19 cellular contexts compared by ENCODE assay signal in the genomic region with DNA sequence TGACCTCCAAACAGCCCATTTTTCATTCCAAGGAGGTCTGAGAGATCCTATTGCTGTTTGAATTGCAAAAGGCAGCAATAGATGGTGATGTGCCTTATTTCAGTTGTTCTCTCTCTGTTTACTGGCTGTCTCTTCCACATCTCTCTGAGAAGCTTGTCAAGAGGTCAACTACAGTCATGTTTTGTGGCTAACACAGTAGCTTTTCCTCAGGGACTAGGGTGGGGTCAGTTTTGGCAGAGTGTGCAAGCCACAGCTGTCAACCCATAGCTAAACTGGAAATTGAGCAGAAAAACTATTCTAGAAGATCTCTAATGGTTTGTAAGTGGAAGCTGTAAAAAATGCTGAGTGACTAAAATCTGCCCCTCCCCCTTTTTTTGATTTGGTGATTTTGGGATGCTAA.
DNase-seq lines count a peak whose midpoint lies in the region; ATAC-seq, FAIRE-seq and TF ChIP-seq lines count a peak whose summit lies in the region.
"Had no signal": no experiment of that assay in that cellular context is flagged by ENCODE, and none has a peak within 500 bp of the region (broad histone marks: within the 10 kb centered on the region; RNA-seq: fewer than 3 reads in every experiment).

No MANE protein-coding gene starts in this region.

- no peak for DNase-seq in HepG2 (ENCODE audit: low spot score)
- no peak for DNase-seq in right lobe of liver
- DNase-seq in astrocyte (ENCODE audit: low read depth): peak; percentile 30
- no peak for DNase-seq in glutamatergic neuron
- DNase-seq in ascending aorta (ENCODE audit: low spot score in 2 of 2): no peak
- DNase-seq in NCI-H2029 treated with DMSO at 0.1 percent for 48 hours (lab: John Stamatoyannopoulos, UW): no peak
- DNase-seq: activated CD4-positive, alpha-beta T cell treated with anti-CD3 and anti-CD28 coated beads for 4 hours; activated T-cell treated with anti-CD3 and anti-CD28 coated beads for 4 hours; GF-D8; hypothalamus; Kasumi-1; NCI-H146; posterior cingulate gyrus; SHP77 treated with DMSO at 0.1 percent for 48 hours; T-helper 2 cell had no signal

- CTCF ChIA-PET in HepG2 (lab: Yijun Ruan, JAX; ENCODE audit: low intra/inter-chr PET ratio, low total read pairs): no interaction called here

- H2AFZ ChIP-seq in HepG2 (ENCODE audit: low read length) (no peak overlapping the region), astrocyte (ENCODE audit: low read depth, low read length) (no peak overlapping the region)

- H3K4me2 ChIP-seq in HepG2 (ENCODE audit: low read depth, low read length): no peak overlapping the region
- no peak overlapping the region for H3K4me2 ChIP-seq in astrocyte (ENCODE audit: low read length)

- no peak overlapping the region for H3K9ac ChIP-seq in HepG2 (ENCODE audit: insufficient read depth, low read depth, low read length)
- H3K9ac ChIP-seq in astrocyte (ENCODE audit: low read length): no peak overlapping the region

- H3K9me3 Mint-ChIP-seq in astrocyte (ENCODE audit: unreplicated experiment) (peaks cover 9% of the 10 kb centered on the region), glutamatergic neuron (ENCODE audit: unreplicated experiment) (peaks cover 2% of the 10 kb centered on the region)

- intact Hi-C loops in HepG2 (cut with micrococcal nuclease; ENCODE audit: unreplicated experiment): no loop called here
- intact Hi-C loops in right lobe of liver (cut with DNase I): no loop called here
- intact Hi-C loops in ascending aorta (cut with DNase I): no loop called here

- no peak overlapping the region for H3K4me3 ChIP-seq in HepG2 (replicated peaks in 1 of 3; ENCODE audit: insufficient read depth in 1 of 3, low read depth in 2 of 3, low read length in 3 of 3)
- no peak overlapping the region for H3K4me3 ChIP-seq in right lobe of liver
- H3K4me3 ChIP-seq in astrocyte (ENCODE audit: insufficient read depth, low read depth, low read length): no peak overlapping the region
- no peak overlapping the region for H3K4me3 ChIP-seq in ascending aorta

- no peaks in the 10 kb centered on the region for H3K79me2 ChIP-seq in HepG2 (ENCODE audit: insufficient read depth, low read length)
- H3K79me2 ChIP-seq in astrocyte (ENCODE audit: insufficient read depth, low read length): no peaks in the 10 kb centered on the region

- POLR2A ChIA-PET in HepG2 (lab: Yijun Ruan, JAX): no interaction called here

- H4K20me1 ChIP-seq in HepG2 (ENCODE audit: insufficient read depth, low read length) (no peaks in the 10 kb centered on the region), astrocyte (ENCODE audit: insufficient read depth, low read length) (no peaks in the 10 kb centered on the region)

- TF ChIP-seq EP300 in HepG2 (IDR thresholded peaks at IDR 0.05; ENCODE audit: low read depth in 2 of 2, low read length in 2 of 2) (no peak), HepG2 (CRISPR knock-in tag; IDR thresholded peaks at IDR 0.05; ENCODE audit: borderline replicate concordance) (no peak)

- FAIRE-seq in HepG2 (lab: Jason Lieb, UNC) (no peak), astrocyte (lab: Jason Lieb, UNC) (no peak)
- FAIRE-seq: colon, GM19239 had no signal

- BruUV-seq in HepG2 (replicated peaks; lab: Mats Ljungman, UMichigan): no TSS peak

- no peak overlapping the region for H3K27ac Mint-ChIP-seq in astrocyte (ENCODE audit: unreplicated experiment)
- H3K27ac Mint-ChIP-seq in glutamatergic neuron (ENCODE audit: unreplicated experiment): peak overlapping the region; percentile 60

- no peak for TF ChIP-seq RAD21 in HepG2 (CRISPR knock-in tag; IDR thresholded peaks at IDR 0.05)

- in situ Hi-C loops in HepG2 (cut with HindIII; ENCODE audit: extremely low pct_ligation_motif_present, low pct_unique_long_range_greater_than_20kb): no loop called here

- TF ChIP-seq CTCF in HepG2 (CRISPR knock-in tag; IDR thresholded peaks at IDR 0.05) (no peak), right lobe of liver (IDR thresholded peaks at IDR 0.05) (no peak), astrocyte (IDR thresholded peaks at IDR 0.05; ENCODE audit: insufficient read depth, low read depth, low read length) (no peak), glutamatergic neuron (IDR thresholded peaks at IDR 0.05; ENCODE audit: partially characterized antibody, unreplicated experiment) (no peak), ascending aorta (IDR thresholded peaks at IDR 0.05) (no peak)

- H3K27me3 Mint-ChIP-seq in astrocyte (ENCODE audit: low read depth, unreplicated experiment): no peaks in the 10 kb centered on the region
- peaks cover 6% of the 10 kb centered on the region for H3K27me3 Mint-ChIP-seq in glutamatergic neuron (ENCODE audit: unreplicated experiment)

- H3K36me3 Mint-ChIP-seq in astrocyte (ENCODE audit: low read depth, unreplicated experiment) (peaks cover 19% of the 10 kb centered on the region), glutamatergic neuron (ENCODE audit: unreplicated experiment) (peaks cover 13% of the 10 kb centered on the region)

- ATAC-seq in HepG2 (no peak), right lobe of liver (no peak), HG02588 (IDR thresholded peaks at IDR 0.05; ENCODE audit: unreplicated experiment) (no peak)

- peaks cover 7 to 21% of the 10 kb centered on the region in 2 experiments for H3K36me3 ChIP-seq in HepG2 (replicated peaks in 1 of 2; ENCODE audit: control insufficient read depth in 1 of 2, insufficient read depth in 2 of 2, low read length in 2 of 2)
- peaks cover 0 to 14% (median 9%) of the 10 kb centered on the region in 4 donors for H3K36me3 ChIP-seq in right lobe of liver
- H3K36me3 ChIP-seq in astrocyte (ENCODE audit: insufficient read depth, low read length): peaks cover 3% of the 10 kb centered on the region
- H3K36me3 ChIP-seq in ascending aorta: peaks cover under 1 to 23% of the 10 kb centered on the region in 2 donors

- no peak for TF ChIP-seq POLR2A in HepG2 (IDR thresholded peaks at IDR 0.05; ENCODE audit: insufficient read depth in 1 of 2, low read depth in 2 of 2, low read length in 2 of 2)
- no peak for TF ChIP-seq POLR2A in right lobe of liver (IDR thresholded peaks at IDR 0.05)

- H3K4me1 Mint-ChIP-seq in astrocyte (ENCODE audit: low read depth, unreplicated experiment): peaks cover 6% of the 10 kb centered on the region
- H3K4me1 Mint-ChIP-seq in glutamatergic neuron (ENCODE audit: low read depth, unreplicated experiment): peaks cover 30% of the 10 kb centered on the region

- H3K9me3 ChIP-seq in HepG2 (ENCODE audit: low read length) (no peaks in the 10 kb centered on the region), right lobe of liver (no peaks in the 10 kb centered on the region), astrocyte (ENCODE audit: insufficient read depth, low read depth, low read length) (no peaks in the 10 kb centered on the region), ascending aorta (no peaks in the 10 kb centered on the region)

- no peak overlapping the region for H3K27ac ChIP-seq in HepG2 (ENCODE audit: extremely low read length, insufficient read depth, low read length)
- H3K27ac ChIP-seq in right lobe of liver: no peak overlapping the region
- no peak overlapping the region for H3K27ac ChIP-seq in astrocyte (ENCODE audit: low read depth, low read length)
- H3K27ac ChIP-seq in temporal lobe (ENCODE audit: low read depth, low read length): peak overlapping the region; percentile 42
- no peak overlapping the region for H3K27ac ChIP-seq in ascending aorta

- H3K4me3 Mint-ChIP-seq in astrocyte (ENCODE audit: unreplicated experiment) (no peak overlapping the region), glutamatergic neuron (ENCODE audit: unreplicated experiment) (no peak overlapping the region)

- H3K4me1 ChIP-seq in HepG2 (ENCODE audit: insufficient read depth, low read length) (no peaks in the 10 kb centered on the region), right lobe of liver (no peaks in the 10 kb centered on the region), astrocyte (ENCODE audit: insufficient read depth, low read length) (no peaks in the 10 kb centered on the region), ascending aorta (no peaks in the 10 kb centered on the region)

- H3K27me3 ChIP-seq in HepG2 (ENCODE audit: control insufficient read depth in 1 of 2, insufficient read depth in 2 of 2, low read length in 2 of 2) (no peaks in the 10 kb centered on the region), right lobe of liver (no peaks in the 10 kb centered on the region), astrocyte (ENCODE audit: insufficient read depth, low read length) (no peaks in the 10 kb centered on the region), ascending aorta (no peaks in the 10 kb centered on the region)

TF ChIP-seq in HepG2, 621 proteins besides CTCF, POLR2A, EP300 and RAD21:
- TF ChIP-seq KDM2A (CRISPR knock-in tag; IDR thresholded peaks at IDR 0.05; ENCODE audit: borderline replicate concordance, low read depth) (no peak), TCF12 (IDR thresholded peaks at IDR 0.05) (no peak), TCF12 (CRISPR knock-in tag; IDR thresholded peaks at IDR 0.05) (no peak), MAFF (IDR thresholded peaks at IDR 0.05; ENCODE audit: low read depth, low read length) (peak; percentile 12; the same call in 1 of the 2 replicates), ZNF138 (CRISPR knock-in tag; IDR thresholded peaks at IDR 0.05; ENCODE audit: low read depth) (no peak), MAFK (conservative IDR thresholded peaks at IDR 0.05 in 1 of 2, IDR thresholded peaks at IDR 0.05 in 1 of 2; ENCODE audit: low read length in 2 of 2) (peak; percentile 10 to 61; a peak in 2 of 4 replicates)
